ENCODE assay signal across 8 cellular contexts in the genomic region with DNA sequence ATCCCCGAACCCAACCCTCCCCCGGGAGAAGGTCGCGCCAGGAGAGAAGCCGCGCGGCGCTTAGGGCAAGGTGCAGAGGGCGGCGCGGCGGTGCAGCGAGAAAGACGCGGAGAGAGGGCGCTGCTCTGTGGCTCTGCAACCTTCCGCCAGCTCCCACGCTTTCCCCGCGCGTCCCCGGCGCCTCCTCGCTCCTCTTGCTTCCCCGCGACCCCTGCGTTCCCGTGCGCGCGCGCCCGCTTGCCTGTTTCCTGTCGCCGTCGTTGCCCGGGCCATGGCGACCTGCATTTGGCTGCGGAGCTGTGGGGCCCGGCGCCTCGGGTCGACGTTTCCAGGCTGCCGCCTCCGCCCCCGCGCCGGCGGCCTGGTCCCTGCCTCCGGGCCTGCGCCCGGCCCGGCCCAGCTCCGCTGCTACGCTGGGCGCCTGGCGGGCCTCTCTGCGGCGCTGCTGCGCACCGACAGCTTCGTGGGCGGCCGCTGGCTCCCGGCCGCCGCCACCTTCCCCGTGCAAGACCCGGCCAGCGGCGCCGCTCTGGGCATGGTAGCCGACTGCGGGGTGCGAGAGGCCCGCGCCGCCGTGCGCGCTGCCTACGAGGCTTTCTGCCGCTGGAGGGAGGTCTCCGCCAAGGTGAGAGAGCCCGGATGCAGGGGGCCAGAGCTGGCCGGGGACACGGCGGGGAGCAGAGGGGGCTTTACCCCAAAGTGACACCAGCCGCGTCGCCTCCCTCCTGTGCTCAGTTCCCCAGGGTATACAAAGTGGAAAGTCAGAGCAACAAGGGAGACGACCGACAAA. TPM values are rescaled to one million over a fixed set of nuclear protein-coding genes. Genes with fewer than 3 reads are reported as not detected.
A peak's percentile ranks its signal among the peaks of the same experiment; 100 is the strongest.
DNase-seq lines count a peak whose midpoint lies in the region; ATAC-seq and TF ChIP-seq lines count a peak whose summit lies in the region.

A gene (plus strand): TSS at position 244 of the 790 bp plus-strand sequence. CDS start 28 bp downstream, at position 272.

- ATAC-seq in GM18858 (IDR thresholded peaks at IDR 0.05; ENCODE audit: unreplicated experiment) (peak; percentile 62), HG03066 (IDR thresholded peaks at IDR 0.05; ENCODE audit: low read depth, unreplicated experiment) (peak; percentile 60), lung (ENCODE audit: insufficient read depth, low FRiP score) (peak; percentile 87)

- H3K36me3 ChIP-seq in lung (ENCODE audit: control insufficient read depth in 2 of 2, insufficient read depth in 2 of 2, low read length in 2 of 2), result peaks cover 0 to 4% of the 10 kb centered on the region in 2 donors

- peak; percentile 31 for TF ChIP-seq CTCF in lung (IDR thresholded peaks at IDR 0.05; ENCODE audit: control extremely low read depth, extremely low read depth)

- H3K27ac ChIP-seq in lung (ENCODE audit: low read depth in 1 of 2, low read length in 1 of 2), result peak within 1 kb of the TSS; percentile 57 to 91

- no peaks in the 10 kb centered on the region for H3K27me3 ChIP-seq in lung (ENCODE audit: control insufficient read depth, insufficient read depth)

- WGBS in lung, 2 donors, result 0% methylated on average over 76 to 94 of the region's 94 CpGs

- H3K4me1 ChIP-seq in lung (ENCODE audit: control insufficient read depth in 2 of 2, insufficient read depth in 2 of 2, low read length in 2 of 2), result no peaks in the 10 kb centered on the region

- H3K9me3 ChIP-seq in lung (ENCODE audit: control insufficient read depth in 2 of 2, insufficient read depth in 1 of 2, low read length in 1 of 2), result no peaks in the 10 kb centered on the region

- peak within 1 kb of the TSS; percentile 88 for H3K4me3 ChIP-seq in lung

- DNase-seq in AG08396 (ENCODE audit: low spot score), result peak; percentile 78
- peak; percentile 26 for DNase-seq in NCI-H460 (ENCODE audit: extremely low read depth, low read depth)
- peak; percentile 65 to 72 for DNase-seq in activated CD4-positive, alpha-beta T cell treated with anti-CD3 and anti-CD28 coated beads, Interleukin-2, amount 50 U/mL, for 24 hours (ENCODE audit: low read depth in 1 of 2, low spot score in 1 of 2)
- peak; percentile 65 for DNase-seq in dermis blood vessel endothelial cell
- peak; percentile 65 for DNase-seq in lung (ENCODE audit: low spot score)
- peak; percentile 59 to 69 (median 66) for DNase-seq in stimulated activated CD4-positive, alpha-beta T cell treated with anti-CD3 and anti-CD28 coated beads, TNF-alpha, amount 100 ng/mL, for 4 hours (ENCODE audit: low read depth in 3 of 3)

RNA-seq across cellular contexts. Expression of the gene that starts here (rescaled TPM):
- total RNA-seq in NCI-H460 (2014; rRNA removed; shearing (Covaris generic)), result 4.5 and 4.6 TPM in 2 replicates
- polyA plus RNA-seq in NCI-H460 (2014; cell fraction: nucleus; rRNA removed), result 5.8 and 6.4 TPM in 2 replicates
- 1.0 and 1.2 TPM in 2 replicates for total RNA-seq in dermis blood vessel endothelial cell
- 10 to 100 TPM; 11.2 to 12.8 TPM for total RNA-seq in lung
- polyA plus RNA-seq in lung, result 1 to 10 TPM; 3.1 to 7.7 TPM

Comparison
In these comparisons a context has a peak if more than half of its experiments do, and no peak if none do; other contexts are left out.
1. Peak in every context shown above with its lines: DNase-seq, ATAC-seq, H3K4me3 ChIP-seq and H3K27ac ChIP-seq.
2. DNase-seq: peak in every context shown above with its lines; median percentile 78 in AG08396; 68 in activated CD4-positive, alpha-beta T cell treated with anti-CD3 and anti-CD28 coated beads, Interleukin-2, amount 50 U/mL, for 24 hours; 66 in stimulated activated CD4-positive, alpha-beta T cell treated with anti-CD3 and anti-CD28 coated beads, TNF-alpha, amount 100 ng/mL, for 4 hours; 65 in dermis blood vessel endothelial cell; 65 in lung; 26 in NCI-H460.